In the genomic region with DNA sequence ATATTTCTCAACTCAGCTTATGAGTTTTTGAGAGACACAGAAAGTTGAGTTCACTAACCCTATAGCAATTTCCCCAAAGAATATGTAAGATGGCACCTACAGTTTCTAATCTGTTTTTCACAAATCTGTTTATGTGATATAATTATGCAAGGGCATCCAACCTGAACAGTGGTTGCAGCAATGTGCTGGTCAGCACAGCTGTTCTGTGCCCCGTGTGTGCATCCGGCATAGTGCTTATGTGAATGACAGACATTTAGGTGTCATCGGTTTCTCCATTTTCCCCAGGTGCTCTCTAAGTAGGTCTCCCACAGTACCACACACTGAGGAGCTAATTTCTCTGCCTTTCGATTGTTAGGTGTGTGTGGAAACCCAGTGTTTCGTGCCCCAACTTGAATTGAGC, we compare ENCODE assay signal across 22 cellular contexts. TPM values are rescaled to one million over a fixed set of nuclear protein-coding genes. Genes with fewer than 3 reads are reported as not detected.
DNase-seq lines count a peak whose midpoint lies in the region; ATAC-seq and TF ChIP-seq lines count a peak whose summit lies in the region.
"Had no signal": no experiment of that assay in that cellular context is flagged by ENCODE, and none has a peak within 500 bp of the region (broad histone marks: within the 10 kb centered on the region; RNA-seq: fewer than 3 reads in every experiment).

No MANE protein-coding gene starts in this region.

- CTCF ChIA-PET in OCI-LY7 (lab: Charles Lee; ENCODE audit: unreplicated experiment): interaction anchor here (0.5 to 1.4 kb wide), 8 partner anchors 11 to 170 kb away, joined by 3 to 4 read pairs (median 4); no protein-coding TSS in a partner anchor

- peaks cover 30% of the 10 kb centered on the region for H3F3A ChIP-seq in DOHH2 (ENCODE audit: control insufficient read depth, insufficient read depth)
- H3F3A ChIP-seq in GM23338 (replicated peaks; ENCODE audit: low read depth): no peaks in the 10 kb centered on the region

- H3K27ac ChIP-seq in DOHH2 (ENCODE audit: low read depth, low read length) (peak overlapping the region; percentile 99), OCI-LY7 (ENCODE audit: low read depth, low read length, poor library complexity, severe bottlenecking) (peak overlapping the region; percentile 87), GM23338 (ENCODE audit: low read depth) (no peak overlapping the region)
- H3K27ac ChIP-seq: esophagus muscularis mucosa, gastroesophageal sphincter, RWPE1, suprapubic skin, vagina had no signal

- H3K79me2 ChIP-seq in DOHH2 (ENCODE audit: control insufficient read depth, low read length) (peaks cover 91% of the 10 kb centered on the region), OCI-LY7 (ENCODE audit: insufficient read depth, low read depth, low read length) (no peaks in the 10 kb centered on the region), GM23338 (replicated peaks; ENCODE audit: insufficient read depth) (no peaks in the 10 kb centered on the region)

- H3K4me3 ChIP-seq in DOHH2 (ENCODE audit: low read length) (peak overlapping the region; percentile 83), OCI-LY7 (ENCODE audit: low read depth, low read length, poor library complexity, severe bottlenecking) (peak overlapping the region; percentile 46), GM23338 (no peak overlapping the region)
- H3K4me3 ChIP-seq: esophagus muscularis mucosa, gastroesophageal sphincter, suprapubic skin, vagina had no signal

- H3K36me3 Mint-ChIP-seq in memory B cell: peaks cover 2% of the 10 kb centered on the region
- H3K36me3 Mint-ChIP-seq in GM23338 (ENCODE audit: low read depth): no peaks in the 10 kb centered on the region
- no peaks in the 10 kb centered on the region for H3K36me3 Mint-ChIP-seq in CD14-positive monocyte
- H3K36me3 Mint-ChIP-seq: activated CD8-positive, alpha-beta memory T cell treated with anti-CD3 and anti-CD28 coated beads, Interleukin-2, amount 10 ng/mL, durations not matched to agents 7 days and 5 days; activated naive CD4-positive, alpha-beta T cell treated with anti-CD3 and anti-CD28 coated beads, Interleukin-2, amount 50 U/mL, for 72 hours had no signal

- H3K4me1 ChIP-seq in DOHH2 (ENCODE audit: control insufficient read depth, low read length): peaks cover 95% of the 10 kb centered on the region
- H3K4me1 ChIP-seq in OCI-LY7 (ENCODE audit: insufficient read depth, low read length, poor library complexity, severe bottlenecking): peaks cover 84% of the 10 kb centered on the region
- peaks cover 4% of the 10 kb centered on the region for H3K4me1 ChIP-seq in GM23338 (ENCODE audit: insufficient read depth)
- H3K4me1 ChIP-seq: BE2C, esophagus muscularis mucosa, gastroesophageal sphincter, suprapubic skin, vagina had no signal

- H3K36me3 ChIP-seq in DOHH2 (ENCODE audit: control insufficient read depth, low read length) (peaks cover 51% of the 10 kb centered on the region), OCI-LY7 (ENCODE audit: insufficient read depth, low read length) (no peaks in the 10 kb centered on the region), GM23338 (ENCODE audit: insufficient read depth) (no peaks in the 10 kb centered on the region)
- H3K36me3 ChIP-seq: BE2C, esophagus muscularis mucosa, gastroesophageal sphincter, suprapubic skin, vagina had no signal

- intact Hi-C loops in OCI-LY7 (cut with micrococcal nuclease; ENCODE audit: unreplicated experiment): loop anchor here (1.0 to 5.0 kb wide), 3 partner anchors 11 to 1687 kb away; no protein-coding TSS in a partner anchor
- intact Hi-C loops in CD14-positive monocyte (cut with micrococcal nuclease): no loop called here

- POLR2A ChIA-PET in OCI-LY7 (lab: Charles Lee): interaction anchor here (0.6 to 5.6 kb wide), 21 partner anchors 8 to 948 kb away, joined by 3 to 74 read pairs (median 8); no protein-coding TSS in a partner anchor

- H3K27me3 Mint-ChIP-seq in memory B cell (no peaks in the 10 kb centered on the region), GM23338 (ENCODE audit: insufficient read depth, low read depth, poor library complexity) (no peaks in the 10 kb centered on the region), CD14-positive monocyte (ENCODE audit: low read depth in 3 of 3) (peaks cover 10 to 15% (median 14%) of the 10 kb centered on the region in 3 donors)

- H3K4me3 Mint-ChIP-seq in memory B cell (peak overlapping the region; percentile 12), GM23338 (no peak overlapping the region), CD14-positive monocyte (no peak overlapping the region)
- H3K4me3 Mint-ChIP-seq: activated CD8-positive, alpha-beta memory T cell treated with anti-CD3 and anti-CD28 coated beads, Interleukin-2, amount 10 ng/mL, durations not matched to agents 7 days and 5 days had no signal

- H3K27me3 ChIP-seq in DOHH2 (ENCODE audit: control insufficient read depth, low read length) (no peaks in the 10 kb centered on the region), GM23338 (ENCODE audit: insufficient read depth) (no peaks in the 10 kb centered on the region)
- H3K27me3 ChIP-seq: esophagus muscularis mucosa, gastroesophageal sphincter, suprapubic skin, vagina had no signal

- H3K9me3 ChIP-seq in DOHH2 (ENCODE audit: control insufficient read depth, insufficient read depth, low read length): no peaks in the 10 kb centered on the region
- no peaks in the 10 kb centered on the region for H3K9me3 ChIP-seq in OCI-LY7 (ENCODE audit: low read length)
- H3K9me3 ChIP-seq: BE2C, esophagus muscularis mucosa, gastroesophageal sphincter, suprapubic skin, vagina had no signal

- TF ChIP-seq CTCF in DOHH2 (IDR thresholded peaks at IDR 0.05; ENCODE audit: low read depth, low read length, poor library complexity, severe bottlenecking) (no peak), OCI-LY7 (conservative IDR thresholded peaks at IDR 0.05; ENCODE audit: low read length) (no peak), GM23338 (conservative IDR thresholded peaks at IDR 0.05; ENCODE audit: low read depth in 2 of 2) (no peak), CD14-positive monocyte (IDR thresholded peaks at IDR 0.05) (no peak)

- peaks cover 44% of the 10 kb centered on the region for H3K4me1 Mint-ChIP-seq in memory B cell
- peaks cover 9% of the 10 kb centered on the region for H3K4me1 Mint-ChIP-seq in GM23338
- H3K4me1 Mint-ChIP-seq in CD14-positive monocyte: peaks cover 5% of the 10 kb centered on the region

- peak overlapping the region; percentile 54 for H3K27ac Mint-ChIP-seq in memory B cell
- H3K27ac Mint-ChIP-seq in GM23338: no peak overlapping the region
- H3K27ac Mint-ChIP-seq in CD14-positive monocyte: no peak overlapping the region
- H3K27ac Mint-ChIP-seq: activated CD8-positive, alpha-beta memory T cell treated with anti-CD3 and anti-CD28 coated beads, Interleukin-2, amount 10 ng/mL, durations not matched to agents 7 days and 5 days; activated naive CD4-positive, alpha-beta T cell treated with anti-CD3 and anti-CD28 coated beads, Interleukin-2, amount 50 U/mL, for 72 hours had no signal

- no TSS peak for BruUV-seq in OCI-LY7 (replicated peaks; lab: Mats Ljungman, UMichigan)

- ATAC-seq in HG02763 (IDR thresholded peaks at IDR 0.05; ENCODE audit: unreplicated experiment): peak; percentile 40
- ATAC-seq in memory B cell (ENCODE audit: low read depth): peak; percentile 94
- no peak for ATAC-seq in GM23338
- ATAC-seq: activated CD8-positive, alpha-beta memory T cell treated with anti-CD3 and anti-CD28 coated beads, Interleukin-2, amount 10 ng/mL, durations not matched to agents 7 days and 5 days; activated naive CD4-positive, alpha-beta T cell treated with anti-CD3 and anti-CD28 coated beads, Interleukin-2, amount 50 U/mL, for 72 hours; gastroesophageal sphincter; sciatic nerve had no signal

- H3K9me2 ChIP-seq in DOHH2 (replicated peaks; ENCODE audit: control insufficient read depth, low read length): no peaks in the 10 kb centered on the region
- H3K9me2 ChIP-seq in OCI-LY7 (ENCODE audit: insufficient read depth, low read length): no peaks in the 10 kb centered on the region
- H3K9me2 ChIP-seq in GM23338 (ENCODE audit: insufficient read depth): no peaks in the 10 kb centered on the region

- H2AFZ ChIP-seq in OCI-LY7 (ENCODE audit: low read length) (peak overlapping the region; percentile 68), GM23338 (no peak overlapping the region; the same call in 1 of the 2 replicates)

- H4K20me1 ChIP-seq in DOHH2 (ENCODE audit: control insufficient read depth, insufficient read depth, low read depth, low read length) (no peaks in the 10 kb centered on the region), OCI-LY7 (ENCODE audit: insufficient read depth, low read length) (no peaks in the 10 kb centered on the region), GM23338 (replicated peaks; ENCODE audit: insufficient read depth) (no peaks in the 10 kb centered on the region)

- H3K4me2 ChIP-seq in DOHH2 (ENCODE audit: low read length) (peak overlapping the region; percentile 96), OCI-LY7 (ENCODE audit: low read length) (peak overlapping the region; percentile 76), GM23338 (no peak overlapping the region)

- H3K9me3 Mint-ChIP-seq in memory B cell (peaks cover 1% of the 10 kb centered on the region), GM23338 (no peaks in the 10 kb centered on the region), CD14-positive monocyte (no peaks in the 10 kb centered on the region)
- H3K9me3 Mint-ChIP-seq: activated naive CD4-positive, alpha-beta T cell treated with anti-CD3 and anti-CD28 coated beads, Interleukin-2, amount 50 U/mL, for 72 hours had no signal

- peak; percentile 96 for DNase-seq in OCI-LY7 (ENCODE audit: low spot score)
- DNase-seq in memory B cell (ENCODE audit: low spot score in 2 of 2): no peak
- no peak for DNase-seq in mucosa of gallbladder (ENCODE audit: low spot score)
- no peak for DNase-seq in GM23338 (ENCODE audit: low spot score)
- DNase-seq in NCI-H1436 treated with DMSO at 0.1 percent for 48 hours (lab: John Stamatoyannopoulos, UW): no peak
- DNase-seq in CD14-positive monocyte (ENCODE audit: low spot score): no peak
- DNase-seq: activated CD4-positive, CD25-positive, alpha-beta regulatory T cell treated with anti-CD3 and anti-CD28 coated beads, Interleukin-2, amount 50 U/mL, for 72 hours; activated CD8-positive, alpha-beta memory T cell treated with anti-CD3 and anti-CD28 coated beads, Interleukin-2, amount 10 ng/mL, durations not matched to agents 7 days and 5 days; BE2C; cerebellar nuclear complex; H7; NCI-H2029; posterior cingulate gyrus had no signal

TF ChIP-seq in GM23338, 12 proteins besides CTCF, POLR2A, EP300 and RAD21 (continues in another document):
- no peak for TF ChIP-seq ZNF114 (CRISPR knock-in tag; IDR thresholded peaks at IDR 0.05)

RNA-seq across cellular contexts. Expression of a gene that starts 7.7 kb away (rescaled TPM):
- 92.0 and 95.7 TPM in 2 replicates for total RNA-seq in OCI-LY7 (2014; rRNA removed; shearing (Covaris generic))
- 163 and 265 TPM in 2 replicates for total RNA-seq in OCI-LY7 (2022)
- 2.6 TPM for total RNA-seq in mucosa of gallbladder
- 3.3 and 5.7 TPM in 2 replicates for total RNA-seq in GM23338 (2014; rRNA removed; shearing (Covaris generic))
- polyA plus RNA-seq in GM23338 (2016; fragmentation: Nextera tagmentation; extraction: Ambion mirVana): 1.3 and 1.6 TPM in 2 replicates
- polyA plus RNA-seq in CD14-positive monocyte: under 1 TPM; 0.04 to 0.09 TPM

Comparison
In these comparisons a context has a peak if more than half of its experiments do, and no peak if none do; other contexts are left out.
1. RNA of a gene that starts 7.7 kb away (total RNA-seq): 92.0 to 265 TPM in OCI-LY7; 3.3 to 5.7 TPM in GM23338 and 2.6 TPM in mucosa of gallbladder (single experiment); every median in the first group is over 10 times any median in the second.